ENCODE assay signal across 11 cellular contexts in the genomic region with DNA sequence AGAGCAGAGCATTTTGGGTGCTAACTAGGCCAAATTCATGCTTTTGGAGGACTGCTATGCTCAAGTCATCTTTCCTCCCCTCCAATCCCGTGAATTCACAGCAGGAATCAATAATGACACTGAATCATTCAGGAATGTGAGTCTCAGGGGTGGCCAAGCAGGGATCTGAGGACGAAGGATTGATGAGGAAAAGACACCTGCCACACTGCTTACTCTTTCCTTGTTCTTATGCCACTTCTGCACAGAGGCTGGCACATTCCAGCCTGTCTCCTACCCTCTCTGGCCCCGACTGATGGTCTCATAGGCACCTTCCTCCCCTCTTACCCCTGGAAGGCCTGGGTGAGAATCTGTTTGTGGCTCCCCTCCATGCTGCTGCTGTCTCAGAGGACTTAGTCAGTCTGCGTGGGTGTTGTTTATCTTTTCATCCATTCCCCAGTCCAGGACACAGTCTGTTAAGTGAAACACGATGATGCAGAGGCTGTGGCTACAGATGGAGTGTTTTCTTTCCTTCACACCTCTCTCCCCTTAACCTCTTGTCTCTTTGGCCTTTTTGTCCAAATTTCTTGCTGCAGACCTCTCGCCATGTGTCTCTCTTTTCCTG.
DNase-seq lines count a peak whose midpoint lies in the region; ATAC-seq and TF ChIP-seq lines count a peak whose summit lies in the region.
"Had no signal": no experiment of that assay in that cellular context is flagged by ENCODE, and none has a peak within 500 bp of the region (broad histone marks: within the 10 kb centered on the region; RNA-seq: fewer than 3 reads in every experiment).

No MANE protein-coding gene starts in this region.

- no peak for TF ChIP-seq POLR2A in testis (IDR thresholded peaks at IDR 0.05)

- H3K9me3 Mint-ChIP-seq in progenitor cell of endocrine pancreas (ENCODE audit: low read depth), result no peaks in the 10 kb centered on the region
- no peaks in the 10 kb centered on the region for H3K9me3 Mint-ChIP-seq in stimulated activated naive B cell treated with anti-CD40 and anti-IgM and Interleukin-4, amounts not matched to agents 10 μg/mL and 1 μg/mL and 100 μg/mL, for 72 hours

- H3K9me3 ChIP-seq in SJSA1 (replicated peaks) (no peaks in the 10 kb centered on the region), testis (no peaks in the 10 kb centered on the region)

- H3K36me3 Mint-ChIP-seq in progenitor cell of endocrine pancreas (ENCODE audit: insufficient read depth), result no peaks in the 10 kb centered on the region
- H3K36me3 Mint-ChIP-seq in stimulated activated naive B cell treated with anti-CD40 and anti-IgM and Interleukin-4, amounts not matched to agents 10 μg/mL and 1 μg/mL and 100 μg/mL, for 72 hours, result no peaks in the 10 kb centered on the region
- H3K36me3 Mint-ChIP-seq: activated CD8-positive, alpha-beta memory T cell treated with anti-CD3 and anti-CD28 coated beads, Interleukin-2, amount 10 ng/mL, durations not matched to agents 7 days and 5 days had no signal

- H3K4me1 ChIP-seq in SJSA1 (replicated peaks) (peaks cover 30% of the 10 kb centered on the region), testis (no peaks in the 10 kb centered on the region)

- no peak overlapping the region for H3K4me3 ChIP-seq in BJ (ENCODE audit: low read depth, low read length)
- H3K4me3 ChIP-seq in SJSA1, result no peak overlapping the region
- no peak overlapping the region for H3K4me3 ChIP-seq in fibroblast of pulmonary artery (replicated peaks; ENCODE audit: low read depth, low read length)
- no peak overlapping the region for H3K4me3 ChIP-seq in testis

- TF ChIP-seq CTCF in BJ (IDR thresholded peaks at IDR 0.05; ENCODE audit: insufficient read depth, low read depth, low read length), result no peak
- no peak for TF ChIP-seq CTCF in fibroblast of pulmonary artery (IDR thresholded peaks at IDR 0.05; ENCODE audit: low read length, missing control alignments)
- TF ChIP-seq CTCF in progenitor cell of endocrine pancreas (IDR thresholded peaks at IDR 0.05; ENCODE audit: unreplicated experiment), result no peak
- no peak for TF ChIP-seq CTCF in GM10266 (IDR thresholded peaks at IDR 0.05; ENCODE audit: control insufficient read depth, insufficient read depth, low read depth, missing control alignments)
- TF ChIP-seq CTCF in testis (IDR thresholded peaks at IDR 0.05), result no peak

- peaks cover 17% of the 10 kb centered on the region for H3K27me3 Mint-ChIP-seq in progenitor cell of endocrine pancreas
- H3K27me3 Mint-ChIP-seq in stimulated activated naive B cell treated with anti-CD40 and anti-IgM and Interleukin-4, amounts not matched to agents 10 μg/mL and 1 μg/mL and 100 μg/mL, for 72 hours, result peaks cover 17 to 19% of the 10 kb centered on the region in 2 donors

- peak overlapping the region; percentile 10 for H3K27ac ChIP-seq in SJSA1
- no peak overlapping the region for H3K27ac ChIP-seq in testis

- H3K27me3 ChIP-seq in BJ (ENCODE audit: control insufficient read depth, insufficient read depth, low read length) (no peaks in the 10 kb centered on the region), SJSA1 (replicated peaks) (no peaks in the 10 kb centered on the region), testis (no peaks in the 10 kb centered on the region)

- 56 to 60% methylated on average over 6 of the region's 6 CpGs for WGBS in testis, 2 donors

- H3K4me3 Mint-ChIP-seq in progenitor cell of endocrine pancreas (ENCODE audit: low read depth), result no peak overlapping the region
- H3K4me3 Mint-ChIP-seq in stimulated activated naive B cell treated with anti-CD40 and anti-IgM and Interleukin-4, amounts not matched to agents 10 μg/mL and 1 μg/mL and 100 μg/mL, for 72 hours, result no peak overlapping the region
- H3K4me3 Mint-ChIP-seq: activated CD8-positive, alpha-beta memory T cell treated with anti-CD3 and anti-CD28 coated beads, Interleukin-2, amount 10 ng/mL, durations not matched to agents 7 days and 5 days had no signal

- H3K36me3 ChIP-seq in BJ (ENCODE audit: control insufficient read depth, insufficient read depth, low read length), result no peaks in the 10 kb centered on the region
- H3K36me3 ChIP-seq in SJSA1, result no peaks in the 10 kb centered on the region
- no peaks in the 10 kb centered on the region for H3K36me3 ChIP-seq in testis (ENCODE audit: low read depth, missing control alignments)

- peak overlapping the region; percentile 65 for H3K27ac Mint-ChIP-seq in progenitor cell of endocrine pancreas
- H3K27ac Mint-ChIP-seq in stimulated activated naive B cell treated with anti-CD40 and anti-IgM and Interleukin-4, amounts not matched to agents 10 μg/mL and 1 μg/mL and 100 μg/mL, for 72 hours, result no peak overlapping the region
- H3K27ac Mint-ChIP-seq: activated CD8-positive, alpha-beta memory T cell treated with anti-CD3 and anti-CD28 coated beads, Interleukin-2, amount 10 ng/mL, durations not matched to agents 7 days and 5 days had no signal

- POLR2A ChIA-PET in BJ (lab: Charles Lee), result no interaction called here

- peaks cover 4% of the 10 kb centered on the region for H3K4me1 Mint-ChIP-seq in progenitor cell of endocrine pancreas (ENCODE audit: low read depth)
- no peaks in the 10 kb centered on the region for H3K4me1 Mint-ChIP-seq in stimulated activated naive B cell treated with anti-CD40 and anti-IgM and Interleukin-4, amounts not matched to agents 10 μg/mL and 1 μg/mL and 100 μg/mL, for 72 hours
- H3K4me1 Mint-ChIP-seq: activated CD8-positive, alpha-beta memory T cell treated with anti-CD3 and anti-CD28 coated beads, Interleukin-2, amount 10 ng/mL, durations not matched to agents 7 days and 5 days had no signal

- ATAC-seq in stimulated activated naive B cell treated with anti-CD40 and anti-IgM and Interleukin-4, amounts not matched to agents 10 μg/mL and 1 μg/mL and 100 μg/mL, for 72 hours (replicated peaks), result no peak
- ATAC-seq: activated CD8-positive, alpha-beta memory T cell treated with anti-CD3 and anti-CD28 coated beads, Interleukin-2, amount 10 ng/mL, durations not matched to agents 7 days and 5 days had no signal

- CTCF ChIA-PET in BJ (lab: Yijun Ruan, JAX), result interaction anchor here (0.7 kb wide), 1 partner anchor 47 kb away, joined by 3 read pairs; no protein-coding TSS in a partner anchor

- intact Hi-C loops in testis (cut with DNase I; ENCODE audit: low total_unique reads), result no loop called here

- DNase-seq in BJ (ENCODE audit: low read depth), result peak; percentile 77
- peak in 1 of 2 experiments; percentile 65 for DNase-seq in SJSA1 (ENCODE audit: low read depth in 1 of 2, low spot score in 2 of 2)
- DNase-seq in fibroblast of pulmonary artery (ENCODE audit: low read depth), result peak; percentile 66
- no peak for DNase-seq in progenitor cell of endocrine pancreas (ENCODE audit: low spot score, unreplicated experiment)
- DNase-seq in NCI-H82 (lab: John Stamatoyannopoulos, UW), result no peak
- DNase-seq in GM10266 (ENCODE audit: extremely low spot score), result no peak
- DNase-seq in testis, result no peak
- no peak for DNase-seq in stimulated activated naive B cell treated with anti-CD40 and anti-IgM and Interleukin-4, amounts not matched to agents 10 μg/mL and 1 μg/mL and 100 μg/mL, for 72 hours
- DNase-seq: activated CD8-positive, alpha-beta memory T cell treated with anti-CD3 and anti-CD28 coated beads, Interleukin-2, amount 10 ng/mL, durations not matched to agents 7 days and 5 days; cerebellar nuclear complex; NCI-H1092 had no signal

Comparison
In these comparisons a context has a peak if more than half of its experiments do, and no peak if none do; other contexts are left out.
1. DNase-seq: peak in BJ (single experiment) and fibroblast of pulmonary artery (single experiment); none in progenitor cell of endocrine pancreas (single experiment), NCI-H82 (single experiment), GM10266 (single experiment), testis (single experiment) and stimulated activated naive B cell treated with anti-CD40 and anti-IgM and Interleukin-4, amounts not matched to agents 10 μg/mL and 1 μg/mL and 100 μg/mL, for 72 hours (single experiment).